7 cellular contexts compared by ENCODE assay signal in the genomic region with DNA sequence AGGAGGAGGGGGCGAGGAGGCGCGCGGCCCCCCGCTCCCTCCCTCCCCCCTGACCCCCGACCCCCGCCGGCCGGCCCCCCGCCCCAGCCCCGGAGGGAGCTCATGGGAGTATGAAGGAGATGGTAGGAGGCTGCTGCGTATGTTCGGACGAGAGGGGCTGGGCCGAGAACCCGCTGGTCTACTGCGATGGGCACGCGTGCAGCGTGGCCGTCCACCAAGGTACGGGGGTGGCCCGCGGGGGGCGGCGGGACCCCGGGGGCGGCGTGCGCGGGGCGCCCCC. TPM values are rescaled to one million over a fixed set of nuclear protein-coding genes. Genes with fewer than 3 reads are reported as not detected.
DNase-seq lines count a peak whose midpoint lies in the region; ATAC-seq, FAIRE-seq and TF ChIP-seq lines count a peak whose summit lies in the region.

No MANE protein-coding gene starts in this region.

- H3K27me3 ChIP-seq in HAP-1 (ENCODE audit: low read depth) = no peaks in the 10 kb centered on the region
- no peaks in the 10 kb centered on the region for H3K27me3 ChIP-seq in right cardiac atrium (ENCODE audit: control insufficient read depth, insufficient read depth)

- ATAC-seq in WTC11 (no peak), right cardiac atrium (no peak), GM18907 (IDR thresholded peaks at IDR 0.05; ENCODE audit: unreplicated experiment) (no peak)
- no peak for ATAC-seq in stimulated activated effector memory CD8-positive, alpha-beta T cell treated with anti-CD3 and anti-CD28 coated beads, Interleukin-12 subunit alpha, Interleukin-12 subunit beta, amount 100 ng/mL, for 72 hours

- peaks cover 83% of the 10 kb centered on the region for H3K27me3 Mint-ChIP-seq in WTC11 (ENCODE audit: low read depth)

- CTCF ChIA-PET in WTC11 (lab: Charles Lee) = interaction anchor here (0.7 to 4.9 kb wide), 10 partner anchors 14 to 282 kb away, joined by 3 to 28 read pairs (median 6); no protein-coding TSS in a partner anchor

- peaks cover 16% of the 10 kb centered on the region for H3K36me3 ChIP-seq in HAP-1 (replicated peaks)

- POLR2A ChIA-PET in WTC11 (lab: Charles Lee) = interaction anchor here (1.1 to 4.2 kb wide), 5 partner anchors 10 to 254 kb away, joined by 3 to 15 read pairs (median 5); no protein-coding TSS in a partner anchor

- H3K9me3 ChIP-seq in HAP-1 (no peaks in the 10 kb centered on the region), right cardiac atrium (ENCODE audit: control insufficient read depth, low read length) (no peaks in the 10 kb centered on the region)

- H3K9me3 Mint-ChIP-seq in WTC11 = no peaks in the 10 kb centered on the region
- no peaks in the 10 kb centered on the region for H3K9me3 Mint-ChIP-seq in stimulated activated effector memory CD8-positive, alpha-beta T cell treated with anti-CD3 and anti-CD28 coated beads, Interleukin-12 subunit alpha, Interleukin-12 subunit beta, amount 100 ng/mL, for 72 hours

- no peak overlapping the region for H3K27ac Mint-ChIP-seq in WTC11
- peak overlapping the region; percentile 100 for H3K27ac Mint-ChIP-seq in stimulated activated effector memory CD8-positive, alpha-beta T cell treated with anti-CD3 and anti-CD28 coated beads, Interleukin-12 subunit alpha, Interleukin-12 subunit beta, amount 100 ng/mL, for 72 hours

- H3K4me1 Mint-ChIP-seq in WTC11 = peaks cover 56% of the 10 kb centered on the region
- H3K4me1 Mint-ChIP-seq in stimulated activated effector memory CD8-positive, alpha-beta T cell treated with anti-CD3 and anti-CD28 coated beads, Interleukin-12 subunit alpha, Interleukin-12 subunit beta, amount 100 ng/mL, for 72 hours = peaks cover 53% of the 10 kb centered on the region

- TF ChIP-seq POLR2A in GM12891 (IDR thresholded peaks at IDR 0.05; ENCODE audit: low read depth, low read length) = no peak

- peak overlapping the region; percentile 45; the same call in 1 of the 2 replicates for H3K4me3 Mint-ChIP-seq in WTC11
- H3K4me3 Mint-ChIP-seq in stimulated activated effector memory CD8-positive, alpha-beta T cell treated with anti-CD3 and anti-CD28 coated beads, Interleukin-12 subunit alpha, Interleukin-12 subunit beta, amount 100 ng/mL, for 72 hours = peak overlapping the region; percentile 99

- DNase-seq in HAP-1 (ENCODE audit: low spot score in 2 of 2) (peak in 1 of 2 experiments; percentile 29), WTC11 (ENCODE audit: low spot score) (no peak), right cardiac atrium (peak in 1 of 3 donors; percentile 54), GM12891 (ENCODE audit: insufficient read length, low spot score) (no peak), NK-92 (lab: John Stamatoyannopoulos, UW; ENCODE audit: unreplicated experiment) (no peak)
- DNase-seq in stimulated activated effector memory CD8-positive, alpha-beta T cell treated with anti-CD3 and anti-CD28 coated beads, Interleukin-12 subunit alpha, Interleukin-12 subunit beta, amount 100 ng/mL, for 72 hours (ENCODE audit: low spot score in 2 of 2) = peak in 1 of 2 donors; percentile 32

- intact Hi-C loops in right cardiac atrium (cut with DNase I) = no loop called here

- 0 out of 2 replicates have a peak, but pooled peaks cover 3% of the 10 kb centered on the region for H3K36me3 Mint-ChIP-seq in WTC11
- H3K36me3 Mint-ChIP-seq in stimulated activated effector memory CD8-positive, alpha-beta T cell treated with anti-CD3 and anti-CD28 coated beads, Interleukin-12 subunit alpha, Interleukin-12 subunit beta, amount 100 ng/mL, for 72 hours = peaks cover 93% of the 10 kb centered on the region

- in situ Hi-C loops in HAP-1 (cut with MboI; ENCODE audit: low sequenced_read_pairs) = no loop called here

- H3K27ac ChIP-seq in right cardiac atrium (ENCODE audit: low read length) = peak overlapping the region; percentile 46

- H3K4me3 ChIP-seq in HAP-1 (peak overlapping the region; percentile 81), right cardiac atrium (ENCODE audit: low read length) (peak overlapping the region; percentile 97)

- FAIRE-seq in GM12891 (lab: Jason Lieb, UNC) = no peak

- under 1% methylated on average over 30 of the region's 32 CpGs for WGBS in right cardiac atrium

- H3K4me1 ChIP-seq in HAP-1 = peaks cover 3% of the 10 kb centered on the region
- peaks cover 7% of the 10 kb centered on the region for H3K4me1 ChIP-seq in right cardiac atrium (ENCODE audit: control insufficient read depth, insufficient read depth, low read length)

- TF ChIP-seq CTCF in WTC11 (IDR thresholded peaks at IDR 0.05) = no peak

TF ChIP-seq in WTC11, 78 proteins besides CTCF, POLR2A, EP300 and RAD21:
- TF ChIP-seq SP1 (CRISPR knock-in tag; conservative IDR thresholded peaks at IDR 0.05) (0 out of 2 replicates have a peak, but pooled peaks have one; percentile 3), FOXK1 (CRISPR knock-in tag; IDR thresholded peaks at IDR 0.05) (no peak)
- TF ChIP-seq, protein P1, sequence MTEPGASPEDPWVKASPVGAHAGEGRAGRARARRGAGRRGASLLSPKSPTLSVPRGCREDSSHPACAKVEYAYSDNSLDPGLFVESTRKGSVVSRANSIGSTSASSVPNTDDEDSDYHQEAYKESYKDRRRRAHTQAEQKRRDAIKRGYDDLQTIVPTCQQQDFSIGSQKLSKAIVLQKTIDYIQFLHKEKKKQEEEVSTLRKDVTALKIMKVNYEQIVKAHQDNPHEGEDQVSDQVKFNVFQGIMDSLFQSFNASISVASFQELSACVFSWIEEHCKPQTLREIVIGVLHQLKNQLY (CRISPR knock-in tag; IDR thresholded peaks at IDR 0.05) = no peak

TF ChIP-seq in GM12891, 5 proteins besides CTCF, POLR2A, EP300 and RAD21:
- TF ChIP-seq POLR2AphosphoS5 (IDR thresholded peaks at IDR 0.05; ENCODE audit: low read depth, low read length) (no peak), TAF1 (IDR thresholded peaks at IDR 0.05; ENCODE audit: low read depth, low read length) (no peak), PAX5 (IDR thresholded peaks at IDR 0.05; ENCODE audit: insufficient read depth, low read length, severe bottlenecking) (no peak), POU2F2 (IDR thresholded peaks at IDR 0.05; ENCODE audit: low read depth, low read length) (no peak), SPI1 (IDR thresholded peaks at IDR 0.05; ENCODE audit: low read depth, low read length) (no peak)

RNA-seq across cellular contexts. Expression of a gene that starts 0.4 kb away (rescaled TPM):
- 34.4 to 48.0 TPM (median 36.6 TPM) in 3 replicates for total RNA-seq in WTC11 (2021)
- 100 to 1,000 TPM in 2 of 4 donors, 10 to 100 TPM in 2; 80.7 to 108 (median 94.2) TPM for total RNA-seq in right cardiac atrium
- 81.2 TPM for polyA plus RNA-seq in right cardiac atrium
- polyA plus RNA-seq in GM12891 (2012; ENCODE audit: low read depth, missing spikeins) = 34.8 TPM

RNA-seq across cellular contexts. Expression of a gene that starts 24.7 kb away (rescaled TPM):
- total RNA-seq in WTC11 (2021) (12.1 to 15.7 TPM (median 15.6 TPM) in 3 replicates), right cardiac atrium (10 to 100 TPM; 43.7 to 74.6 (median 67.9) TPM)
- polyA plus RNA-seq in right cardiac atrium = 78.1 TPM
- 4.7 TPM for polyA plus RNA-seq in GM12891 (2012; ENCODE audit: low read depth, missing spikeins)

RNA-seq across cellular contexts. Expression of a gene that starts 30.7 kb away (rescaled TPM):
- total RNA-seq in WTC11 (2021) (8.7 to 12.3 TPM (median 9.0 TPM) in 3 replicates), right cardiac atrium (1 to 10 TPM in 3 of 4 donors, under 1 TPM in 1; 0.91 to 2.9 (median 1.7) TPM)
- 2.1 TPM for polyA plus RNA-seq in right cardiac atrium
- 6.8 TPM for polyA plus RNA-seq in GM12891 (2012; ENCODE audit: low read depth, missing spikeins)

RNA-seq across cellular contexts. Expression of a gene that starts 42.7 kb away (rescaled TPM):
- 102 to 111 TPM (median 104 TPM) in 3 replicates for total RNA-seq in WTC11 (2021)
- total RNA-seq in right cardiac atrium = 10 to 100 TPM; 28.2 to 48.4 (median 34.7) TPM
- polyA plus RNA-seq in right cardiac atrium = 34.3 TPM
- polyA plus RNA-seq in GM12891 (2012; ENCODE audit: low read depth, missing spikeins) = 21.5 TPM

RNA-seq across cellular contexts. Expression of a gene that starts 47.1 kb away (rescaled TPM):
- total RNA-seq in WTC11 (2021) (266 to 273 TPM (median 266 TPM) in 3 replicates), right cardiac atrium (100 to 1,000 TPM; 134 to 167 (median 146) TPM)
- 247 TPM for polyA plus RNA-seq in right cardiac atrium
- 253 TPM for polyA plus RNA-seq in GM12891 (2012; ENCODE audit: low read depth, missing spikeins)
